ENCODE assay signal across 18 cellular contexts in the genomic region with DNA sequence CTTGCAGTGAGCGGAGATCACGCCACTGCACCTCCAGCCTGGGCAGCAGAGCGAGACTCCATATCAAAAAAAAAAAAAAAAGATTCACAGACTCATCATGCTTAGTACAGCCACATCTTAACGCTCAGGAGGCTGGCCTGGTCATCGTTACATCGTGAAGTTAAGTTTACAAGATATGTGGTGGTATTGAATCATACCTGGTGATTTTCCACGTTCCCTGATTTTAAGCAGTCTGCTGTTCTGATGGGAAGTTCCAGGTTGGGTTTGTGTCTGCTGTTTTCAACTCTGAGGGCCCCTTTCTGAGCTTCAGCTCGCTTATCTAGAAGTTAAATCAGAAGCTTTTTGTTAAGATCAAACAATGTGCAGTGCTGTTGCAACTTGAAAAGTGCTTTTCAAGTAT. TPM values are rescaled to one million over a fixed set of nuclear protein-coding genes. Genes with fewer than 3 reads are reported as not detected.
A peak's percentile ranks its signal among the peaks of the same experiment; 100 is the strongest.
DNase-seq lines count a peak whose midpoint lies in the region; ATAC-seq and TF ChIP-seq lines count a peak whose summit lies in the region.
"Had no signal": no experiment of that assay in that cellular context is flagged by ENCODE, and none has a peak within 500 bp of the region (broad histone marks: within the 10 kb centered on the region; RNA-seq: fewer than 3 reads in every experiment).

No MANE protein-coding gene starts in this region.

- H3K4me1 Mint-ChIP-seq in activated CD8-positive, alpha-beta T cell treated with anti-CD3 and anti-CD28 coated beads, Interleukin-2, amount 10 ng/mL, durations not matched to agents 7 days and 5 days (ENCODE audit: low read depth): peaks cover 61% of the 10 kb centered on the region

- H3K27me3 Mint-ChIP-seq in activated CD8-positive, alpha-beta T cell treated with anti-CD3 and anti-CD28 coated beads, Interleukin-2, amount 10 ng/mL, durations not matched to agents 7 days and 5 days (ENCODE audit: low read depth): no peaks in the 10 kb centered on the region

- peak overlapping the region; percentile 66 for H3K27ac ChIP-seq in hepatocyte
- H3K27ac ChIP-seq: SJSA1, testis had no signal

- ATAC-seq in activated CD8-positive, alpha-beta T cell treated with anti-CD3 and anti-CD28 coated beads, Interleukin-2, amount 10 ng/mL, durations not matched to agents 7 days and 5 days: no peak
- ATAC-seq in left lobe of liver (no peak), HG02840 (IDR thresholded peaks at IDR 0.05; ENCODE audit: low FRiP score, unreplicated experiment) (no peak)
- ATAC-seq: left colon had no signal

- peaks cover 99% of the 10 kb centered on the region for H4K20me1 ChIP-seq in hepatocyte (ENCODE audit: insufficient read depth, poor library complexity, severe bottlenecking)

- no peak overlapping the region for H3K4me3 ChIP-seq in hepatocyte
- H3K4me3 ChIP-seq: SJSA1, testis had no signal

- H3K4me2 ChIP-seq in hepatocyte: peak overlapping the region; percentile 62

- no peaks in the 10 kb centered on the region for H3K9me3 ChIP-seq in hepatocyte (ENCODE audit: low read depth)
- H3K9me3 ChIP-seq: SJSA1, testis had no signal

- no peak overlapping the region for H3K4me3 Mint-ChIP-seq in activated CD8-positive, alpha-beta T cell treated with anti-CD3 and anti-CD28 coated beads, Interleukin-2, amount 10 ng/mL, durations not matched to agents 7 days and 5 days

- peak overlapping the region; percentile 15 for H3K27ac Mint-ChIP-seq in activated CD8-positive, alpha-beta T cell treated with anti-CD3 and anti-CD28 coated beads, Interleukin-2, amount 10 ng/mL, durations not matched to agents 7 days and 5 days

- H3K79me2 ChIP-seq in hepatocyte: peaks cover 100% of the 10 kb centered on the region

- CTCF ChIA-PET in activated CD8-positive, alpha-beta T cell treated with anti-CD3 and anti-CD28 coated beads, Interleukin-2, amount 10 ng/mL, durations not matched to agents 7 days and 5 days (lab: Charles Lee): interaction anchor here (1.2 to 2.3 kb wide), 3 partner anchors 11 to 115 kb away, joined by 4 to 7 read pairs (median 5); no protein-coding TSS in a partner anchor

- POLR2A ChIA-PET in activated CD8-positive, alpha-beta T cell treated with anti-CD3 and anti-CD28 coated beads, Interleukin-2, amount 10 ng/mL, durations not matched to agents 7 days and 5 days (lab: Charles Lee): interaction anchor here (1.1 kb wide), 1 partner anchor 17 kb away, joined by 4 read pairs; no protein-coding TSS in a partner anchor

- peaks cover 57% of the 10 kb centered on the region for H3K36me3 Mint-ChIP-seq in activated CD8-positive, alpha-beta T cell treated with anti-CD3 and anti-CD28 coated beads, Interleukin-2, amount 10 ng/mL, durations not matched to agents 7 days and 5 days (ENCODE audit: low read depth)

- no peaks in the 10 kb centered on the region for H3K9me2 ChIP-seq in hepatocyte (replicated peaks; ENCODE audit: insufficient read depth)

- H3K36me3 ChIP-seq in hepatocyte (replicated peaks; ENCODE audit: insufficient read depth, low read depth): no peaks in the 10 kb centered on the region

- H3K27me3 ChIP-seq in hepatocyte: no peaks in the 10 kb centered on the region
- H3K27me3 ChIP-seq: SJSA1, testis had no signal

- no peaks in the 10 kb centered on the region for H3K9me3 Mint-ChIP-seq in activated CD8-positive, alpha-beta T cell treated with anti-CD3 and anti-CD28 coated beads, Interleukin-2, amount 10 ng/mL, durations not matched to agents 7 days and 5 days (ENCODE audit: insufficient read depth)

- no peak for TF ChIP-seq CTCF in hepatocyte (IDR thresholded peaks at IDR 0.05; ENCODE audit: poor library complexity)
- no peak for TF ChIP-seq CTCF in GM10266 (IDR thresholded peaks at IDR 0.05; ENCODE audit: control insufficient read depth, insufficient read depth, low read depth, missing control alignments)

- WGBS in hepatocyte (ENCODE audit: low lambda C conversion rate, missing lambda C conversion rate): 51% methylated on average over 8 of the region's 8 CpGs

- no peak overlapping the region for H2AFZ ChIP-seq in hepatocyte

- H3K4me1 ChIP-seq in hepatocyte (ENCODE audit: insufficient read depth): peaks cover 37% of the 10 kb centered on the region

- DNase-seq in stimulated activated naive CD4-positive, alpha-beta T cell (lab: John Stamatoyannopoulos, UW): peak in 5 of 6 experiments; percentile 35 to 66 (median 59)
- DNase-seq in stimulated activated naive CD4-positive, alpha-beta T cell treated with Interleukin-2 at 50 U/mL for 16 hours (lab: John Stamatoyannopoulos, UW): no peak
- no peak for DNase-seq in activated CD8-positive, alpha-beta T cell treated with anti-CD3 and anti-CD28 coated beads, Interleukin-2, amount 10 ng/mL, durations not matched to agents 7 days and 5 days
- no peak for DNase-seq in hepatocyte (ENCODE audit: low spot score)
- DNase-seq in HuH-7.5 (ENCODE audit: low spot score): no peak
- no peak for DNase-seq in GM10266 (ENCODE audit: extremely low spot score)
- DNase-seq in left lobe of liver (ENCODE audit: low spot score): no peak
- DNase-seq: activated CD4-positive, alpha-beta T cell treated with anti-CD3 and anti-CD28 coated beads for 1 hour; GF-D8; left colon; NCI-H1048; NCI-H2081 treated with DMSO at 0.1 percent for 48 hours; NCI-H526; occipital lobe; T1000 had no signal

RNA-seq across cellular contexts. Expression of a gene that starts 6.9 kb away (rescaled TPM):
- 10 to 100 TPM; 36.5 to 37.5 TPM for total RNA-seq in activated CD8-positive, alpha-beta T cell treated with anti-CD3 and anti-CD28 coated beads, Interleukin-2, amount 10 ng/mL, durations not matched to agents 7 days and 5 days
- total RNA-seq in hepatocyte (32.1 and 38.0 TPM in 2 replicates), left lobe of liver (15.4 TPM)
- 25.9 and 27.8 TPM in 2 replicates for polyA plus RNA-seq in hepatocyte

Comparison
In these comparisons a context has a peak if more than half of its experiments do, and no peak if none do; other contexts are left out.
1. DNase-seq: peak in stimulated activated naive CD4-positive, alpha-beta T cell (5 of 6); none in stimulated activated naive CD4-positive, alpha-beta T cell treated with Interleukin-2 at 50 U/mL for 16 hours (single experiment), activated CD8-positive, alpha-beta T cell treated with anti-CD3 and anti-CD28 coated beads, Interleukin-2, amount 10 ng/mL, durations not matched to agents 7 days and 5 days (single experiment), hepatocyte (single experiment), HuH-7.5 (single experiment), GM10266 (single experiment) and left lobe of liver (single experiment).